ENCODE assay signal across 9 cellular contexts in the genomic region with DNA sequence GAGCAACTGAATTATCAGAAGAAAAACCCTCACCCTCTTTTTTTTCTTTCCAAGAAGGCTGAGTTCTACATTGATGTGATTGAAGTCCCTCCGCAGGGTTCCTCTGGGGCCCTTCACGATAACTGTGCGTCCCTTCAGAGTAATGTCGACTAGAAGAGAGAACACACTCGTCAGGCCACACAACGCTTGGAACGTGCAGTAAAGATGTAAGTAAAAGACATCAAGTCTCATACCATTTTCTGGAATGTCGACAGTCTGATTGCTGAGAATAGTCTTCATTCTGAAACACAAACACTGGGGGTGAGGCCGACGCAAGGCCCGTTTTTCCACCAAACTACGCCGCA. TPM values are rescaled to one million over a fixed set of nuclear protein-coding genes. Genes with fewer than 3 reads are reported as not detected.
DNase-seq lines count a peak whose midpoint lies in the region; ATAC-seq and TF ChIP-seq lines count a peak whose summit lies in the region.
"Not testable (repeated sequence)": the region's sequence is repeated elsewhere in the genome, so short reads cannot be mapped to it uniquely, and the experiment has no call there.
"Had no signal": no experiment of that assay in that cellular context is flagged by ENCODE, and none has a peak within 500 bp of the region (broad histone marks: within the 10 kb centered on the region; RNA-seq: fewer than 3 reads in every experiment).

No MANE protein-coding gene starts in this region.

- CTCF ChIA-PET in PC-3 (lab: Charles Lee): not testable (repeated sequence)
- CTCF ChIA-PET in activated naive CD4-positive, alpha-beta T cell treated with anti-CD3 and anti-CD28 coated beads for 36 hours (lab: Charles Lee): interaction anchor here (0.7 to 4.2 kb wide), 3 partner anchors 10 to 92 kb away, joined by 3 to 27 read pairs (median 11); partner anchors contain the start of gene RFC1

- H3K9me3 ChIP-seq in BLaER1 treated with 17β-estradiol and CSF1 and Interleukin-3, amounts not matched to agents 10 nM and 100 nM (replicated peaks in 1 of 11); HAP-1; PC-3 (ENCODE audit: low read length); duodenal mucosa (ENCODE audit: control insufficient read depth in 1 of 2, low read length in 2 of 2); iPS DF 6.9 (ENCODE audit: control insufficient read depth, insufficient read depth, low read length): not testable (repeated sequence)

- not testable (repeated sequence) for TF ChIP-seq CTCF in PC-3 (conservative IDR thresholded peaks at IDR 0.05; ENCODE audit: low read depth, low read length)

- intact Hi-C loops in PC-3 (cut with micrococcal nuclease): not testable (repeated sequence)
- intact Hi-C loops in activated naive CD4-positive, alpha-beta T cell treated with anti-CD3 and anti-CD28 coated beads for 36 hours (cut with micrococcal nuclease): loop anchor here (1.0 to 10.0 kb wide), 10 partner anchors 11 to 849 kb away; partner anchors contain the start of genes PDS5A, RFC1, TMEM156 and UBE2K

- H3K4me1 Mint-ChIP-seq in activated naive CD4-positive, alpha-beta T cell treated with anti-CD3 and anti-CD28 coated beads for 36 hours (ENCODE audit: low read depth): peaks cover 50% of the 10 kb centered on the region
- H3K4me1 Mint-ChIP-seq in naive thymus-derived CD8-positive, alpha-beta T cell: peaks cover 10 to 52% (median 38%) of the 10 kb centered on the region in 4 donors
- H3K4me1 Mint-ChIP-seq in stimulated activated naive CD8-positive, alpha-beta T cell treated with anti-CD3 and anti-CD28 coated beads, Interleukin-15, Interleukin-2, amounts not matched to agents 100 ng/mL and 50 ng/mL, for 24 hours (ENCODE audit: low read depth): peaks cover 66% of the 10 kb centered on the region

- DNase-seq in HAP-1 (ENCODE audit: low spot score in 2 of 2); PC-3; activated naive CD4-positive, alpha-beta T cell treated with anti-CD3 and anti-CD28 coated beads for 36 hours; iPS DF 6.9 (ENCODE audit: low read depth, low spot score); naive thymus-derived CD8-positive, alpha-beta T cell: not testable (repeated sequence)

- H3F3A ChIP-seq in PC-3 (ENCODE audit: low read length, unreplicated experiment): peaks cover 11% of the 10 kb centered on the region

- peaks cover 54 to 72% (median 65%) of the 10 kb centered on the region in 11 experiments for H3K36me3 ChIP-seq in BLaER1 treated with 17β-estradiol and CSF1 and Interleukin-3, amounts not matched to agents 10 nM and 100 nM
- H3K36me3 ChIP-seq in HAP-1 (replicated peaks) (peaks cover 82% of the 10 kb centered on the region), PC-3 (ENCODE audit: low read depth, low read length) (peaks cover 48% of the 10 kb centered on the region), duodenal mucosa (ENCODE audit: control insufficient read depth in 1 of 2, insufficient read depth in 2 of 2, low read length in 2 of 2) (peaks cover 36 to 48% of the 10 kb centered on the region in 2 donors), iPS DF 6.9 (ENCODE audit: control insufficient read depth, insufficient read depth, low read length) (peaks cover 26% of the 10 kb centered on the region; the same call in 1 of the 2 replicates)

- peak overlapping the region; percentile 93 to 99 (median 96) for H3K27ac ChIP-seq in BLaER1 treated with 17β-estradiol and CSF1 and Interleukin-3, amounts not matched to agents 10 nM and 100 nM
- H3K27ac ChIP-seq in PC-3 (ENCODE audit: low read length) (peak overlapping the region; percentile 76), duodenal mucosa (ENCODE audit: low read depth, low read length) (peak overlapping the region; percentile 96)
- not testable (repeated sequence) for H3K27ac ChIP-seq in iPS DF 6.9 (ENCODE audit: low read length)

- in situ Hi-C loops in HAP-1 (cut with MboI; ENCODE audit: low sequenced_read_pairs): loop anchor here (25.0 kb wide), 1 partner anchor 854 kb away; no protein-coding TSS in a partner anchor

- not testable (repeated sequence) for H3K9me2 ChIP-seq in PC-3 (replicated peaks; ENCODE audit: low read length)

- H3K9ac ChIP-seq in BLaER1 treated with 17β-estradiol and CSF1 and Interleukin-3, amounts not matched to agents 10 nM and 100 nM: peak overlapping the region; percentile 94 to 99 (median 97)
- H3K9ac ChIP-seq in PC-3 (ENCODE audit: low read length): peak overlapping the region; percentile 100
- H3K9ac ChIP-seq in duodenal mucosa (ENCODE audit: low read depth in 1 of 2, low read length in 2 of 2): peak overlapping the region; percentile 91 to 99

- ATAC-seq in PC-3: not testable (repeated sequence)
- ATAC-seq in naive thymus-derived CD8-positive, alpha-beta T cell: peak; percentile 11

- not testable (repeated sequence) for BruUV-seq in PC-3 (replicated peaks; lab: Mats Ljungman, UMichigan)

- not testable (repeated sequence) for H3K27me3 Mint-ChIP-seq in activated naive CD4-positive, alpha-beta T cell treated with anti-CD3 and anti-CD28 coated beads for 36 hours (ENCODE audit: low read depth); naive thymus-derived CD8-positive, alpha-beta T cell; stimulated activated naive CD8-positive, alpha-beta T cell treated with anti-CD3 and anti-CD28 coated beads, Interleukin-15, Interleukin-2, amounts not matched to agents 100 ng/mL and 50 ng/mL, for 24 hours

- peaks cover 52% of the 10 kb centered on the region for H3K79me2 ChIP-seq in PC-3 (ENCODE audit: low read length)

- H3K4me3 Mint-ChIP-seq in activated naive CD4-positive, alpha-beta T cell treated with anti-CD3 and anti-CD28 coated beads for 36 hours: peak overlapping the region; percentile 91
- H3K4me3 Mint-ChIP-seq in naive thymus-derived CD8-positive, alpha-beta T cell: peak overlapping the region; percentile 87 to 99 (median 97)
- H3K4me3 Mint-ChIP-seq in stimulated activated naive CD8-positive, alpha-beta T cell treated with anti-CD3 and anti-CD28 coated beads, Interleukin-15, Interleukin-2, amounts not matched to agents 100 ng/mL and 50 ng/mL, for 24 hours: peak overlapping the region; percentile 98

- no CpG with 5 or more reads among the region's 13 CpGs for WGBS in iPS DF 6.9 (ENCODE audit: insufficient coverage, insufficient read length)

- not testable (repeated sequence) for H3K27me3 ChIP-seq in BLaER1 treated with 17β-estradiol and CSF1 and Interleukin-3, amounts not matched to agents 10 nM and 100 nM; HAP-1 (ENCODE audit: low read depth); PC-3 (ENCODE audit: low read length); duodenal mucosa (ENCODE audit: control insufficient read depth in 1 of 2, insufficient read depth in 2 of 2, low read length in 2 of 2); iPS DF 6.9 (ENCODE audit: control insufficient read depth, insufficient read depth, low read length)

- H3K4me2 ChIP-seq in BLaER1 treated with 17β-estradiol and CSF1 and Interleukin-3, amounts not matched to agents 10 nM and 100 nM: peak overlapping the region; percentile 78 to 98 (median 94)
- H3K4me2 ChIP-seq in PC-3 (ENCODE audit: low read length): peak overlapping the region; percentile 98

- H3K9me3 Mint-ChIP-seq in activated naive CD4-positive, alpha-beta T cell treated with anti-CD3 and anti-CD28 coated beads for 36 hours; naive thymus-derived CD8-positive, alpha-beta T cell; stimulated activated naive CD8-positive, alpha-beta T cell treated with anti-CD3 and anti-CD28 coated beads, Interleukin-15, Interleukin-2, amounts not matched to agents 100 ng/mL and 50 ng/mL, for 24 hours: not testable (repeated sequence)

- peak overlapping the region; percentile 98 for H3K27ac Mint-ChIP-seq in activated naive CD4-positive, alpha-beta T cell treated with anti-CD3 and anti-CD28 coated beads for 36 hours
- H3K27ac Mint-ChIP-seq in naive thymus-derived CD8-positive, alpha-beta T cell: peak overlapping the region; percentile 98 to 100 (median 100)
- peak overlapping the region; percentile 99 for H3K27ac Mint-ChIP-seq in stimulated activated naive CD8-positive, alpha-beta T cell treated with anti-CD3 and anti-CD28 coated beads, Interleukin-15, Interleukin-2, amounts not matched to agents 100 ng/mL and 50 ng/mL, for 24 hours

- peak overlapping the region; percentile 72 for H2AFZ ChIP-seq in PC-3 (ENCODE audit: low read length)

- H3K36me3 Mint-ChIP-seq in activated naive CD4-positive, alpha-beta T cell treated with anti-CD3 and anti-CD28 coated beads for 36 hours (ENCODE audit: low read depth): peaks cover 66% of the 10 kb centered on the region
- peaks cover 8 to 68% (median 26%) of the 10 kb centered on the region in 3 donors for H3K36me3 Mint-ChIP-seq in naive thymus-derived CD8-positive, alpha-beta T cell
- peaks cover 81% of the 10 kb centered on the region for H3K36me3 Mint-ChIP-seq in stimulated activated naive CD8-positive, alpha-beta T cell treated with anti-CD3 and anti-CD28 coated beads, Interleukin-15, Interleukin-2, amounts not matched to agents 100 ng/mL and 50 ng/mL, for 24 hours (ENCODE audit: low read depth)

- POLR2A ChIA-PET in PC-3 (lab: Charles Lee; ENCODE audit: unreplicated experiment): interaction anchor here (0.6 kb wide), 1 partner anchor 273 kb away, joined by 13 read pairs; no protein-coding TSS in a partner anchor
- POLR2A ChIA-PET in naive thymus-derived CD8-positive, alpha-beta T cell (lab: Charles Lee): interaction anchor here (0.6 to 3.3 kb wide), 13 partner anchors 9 to 961 kb away, joined by 3 to 26 read pairs (median 6); partner anchors contain the start of genes PDS5A, RFC1, SMIM14 and UBE2K

- peaks cover 17 to 41% (median 35%) of the 10 kb centered on the region in 10 experiments for H3K4me1 ChIP-seq in BLaER1 treated with 17β-estradiol and CSF1 and Interleukin-3, amounts not matched to agents 10 nM and 100 nM
- H3K4me1 ChIP-seq in HAP-1 (peaks cover 14% of the 10 kb centered on the region), PC-3 (ENCODE audit: insufficient read depth, low read length) (peaks cover 16% of the 10 kb centered on the region), duodenal mucosa (ENCODE audit: control insufficient read depth in 1 of 2, insufficient read depth in 2 of 2, low read length in 2 of 2) (peaks cover 22 to 23% of the 10 kb centered on the region in 2 donors)
- H3K4me1 ChIP-seq in iPS DF 6.9 (ENCODE audit: control insufficient read depth, insufficient read depth, low read length): not testable (repeated sequence)

- peaks cover 48 to 53% (median 50%) of the 10 kb centered on the region in 11 experiments for H4K20me1 ChIP-seq in BLaER1 treated with 17β-estradiol and CSF1 and Interleukin-3, amounts not matched to agents 10 nM and 100 nM
- peaks cover 49% of the 10 kb centered on the region for H4K20me1 ChIP-seq in PC-3 (ENCODE audit: low read length)

- peak overlapping the region; percentile 75 to 87 (median 84) for H3K4me3 ChIP-seq in BLaER1 treated with 17β-estradiol and CSF1 and Interleukin-3, amounts not matched to agents 10 nM and 100 nM
- H3K4me3 ChIP-seq in HAP-1 (peak overlapping the region; percentile 92), PC-3 (ENCODE audit: low read length) (peak overlapping the region; percentile 100), duodenal mucosa (ENCODE audit: low read depth in 1 of 2, low read length in 2 of 2) (peak overlapping the region; percentile 79 to 85), iPS DF 6.9 (ENCODE audit: low read length) (peak overlapping the region; percentile 81)

RNA-seq across cellular contexts. Expression of gene RPL9, which starts 0.6 kb away (rescaled TPM):
- total RNA-seq in PC-3 (2014; rRNA removed): 1,291 and 1,298 TPM in 2 replicates
- total RNA-seq in activated naive CD4-positive, alpha-beta T cell treated with anti-CD3 and anti-CD28 coated beads for 36 hours: 1,000 to 10,000 TPM; 2,383 to 2,428 TPM
- 1,000 to 10,000 TPM; 2,423 to 2,427 TPM for total RNA-seq in naive thymus-derived CD8-positive, alpha-beta T cell
- polyA plus RNA-seq in naive thymus-derived CD8-positive, alpha-beta T cell: 1,000 to 10,000 TPM; 2,739 to 3,314 (median 3,187) TPM

RNA-seq across cellular contexts. Expression of gene LIAS, which starts 0.7 kb away (rescaled TPM):
- 6.6 and 8.3 TPM in 2 replicates for total RNA-seq in PC-3 (2014; rRNA removed)
- total RNA-seq in activated naive CD4-positive, alpha-beta T cell treated with anti-CD3 and anti-CD28 coated beads for 36 hours: 10 to 100 TPM; 30.9 to 31.7 TPM
- 10 to 100 TPM; 25.5 to 28.0 TPM for total RNA-seq in naive thymus-derived CD8-positive, alpha-beta T cell
- polyA plus RNA-seq in naive thymus-derived CD8-positive, alpha-beta T cell: 10 to 100 TPM; 14.6 to 20.7 (median 15.9) TPM

RNA-seq across cellular contexts. Expression of gene KLB, which starts 51.4 kb away (rescaled TPM):
- total RNA-seq in PC-3 (2014; rRNA removed): not detected in 2 replicates
- not detected for total RNA-seq in activated naive CD4-positive, alpha-beta T cell treated with anti-CD3 and anti-CD28 coated beads for 36 hours
- under 1 TPM in 1 of 2 experiments, not detected in 1; 0.05 TPM for total RNA-seq in naive thymus-derived CD8-positive, alpha-beta T cell
- under 1 TPM in 1 of 3 donors, not detected in 2; 0.03 TPM for polyA plus RNA-seq in naive thymus-derived CD8-positive, alpha-beta T cell
- total RNA-seq: T-helper 2 cell treated with Interferon-gamma antibody and Interleukin-4, amounts not matched to agents 100 ng/mL and 5 ng/mL, for 36 hours had no signal
